7 cellular contexts compared by ENCODE assay signal in the genomic region with DNA sequence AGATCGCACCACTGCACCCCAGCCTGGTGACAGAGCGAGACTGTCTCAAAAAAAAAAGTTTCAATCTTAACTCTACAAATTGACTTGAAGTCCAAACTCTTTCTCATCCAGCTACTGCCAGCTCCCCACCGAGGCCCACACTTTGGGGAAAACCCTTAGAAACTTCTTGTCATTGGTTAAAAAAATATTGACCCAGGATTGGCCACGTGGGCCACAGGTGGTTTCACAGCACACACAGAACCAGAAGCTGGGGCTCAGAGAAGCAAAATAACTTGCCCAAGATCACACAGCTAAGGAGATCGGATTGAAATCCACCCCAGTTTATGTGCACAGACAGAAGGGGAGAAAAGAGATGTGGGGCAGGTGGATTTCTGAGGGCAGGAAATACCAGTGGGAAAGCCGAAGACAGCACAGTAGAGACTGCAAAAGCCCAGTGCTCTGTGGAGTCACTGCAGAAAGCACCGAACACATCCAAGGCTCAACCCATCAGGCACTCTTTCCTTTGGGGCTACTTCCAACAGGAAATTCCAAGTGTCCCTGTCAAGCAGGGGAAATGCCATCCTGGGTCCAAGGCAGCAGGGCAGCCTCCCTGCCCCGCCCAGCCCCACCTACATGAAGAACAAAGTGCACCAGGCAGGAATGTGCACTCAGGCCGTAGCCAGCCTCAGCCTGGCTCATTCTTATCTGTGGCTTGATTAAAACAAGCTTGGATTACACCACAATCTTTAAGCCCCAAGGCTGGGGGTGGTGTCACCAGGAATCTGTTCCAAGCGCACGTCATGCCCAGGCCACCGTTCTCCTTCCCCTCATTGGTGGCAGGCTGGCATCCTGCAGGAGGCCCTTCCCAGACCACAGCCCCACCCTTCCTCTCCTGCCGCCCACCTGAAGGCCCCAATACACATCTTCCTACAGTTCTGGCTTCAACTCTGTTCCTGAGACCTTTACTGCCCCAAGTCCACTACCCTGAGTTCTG.
DNase-seq lines count a peak whose midpoint lies in the region; ATAC-seq and TF ChIP-seq lines count a peak whose summit lies in the region.

No MANE protein-coding gene starts in this region.

- H3K36me3 Mint-ChIP-seq in activated CD8-positive, alpha-beta T cell treated with anti-CD3 and anti-CD28 coated beads, Interleukin-2, amount 10 ng/mL, durations not matched to agents 7 days and 5 days (ENCODE audit: low read depth) = peaks cover 14% of the 10 kb centered on the region
- no peaks in the 10 kb centered on the region for H3K36me3 Mint-ChIP-seq in nephron progenitor cell (ENCODE audit: low read depth)

- H3K36me3 ChIP-seq in right atrium auricular region (no peaks in the 10 kb centered on the region), thoracic aorta (no peaks in the 10 kb centered on the region)

- POLR2A ChIA-PET in HEK293T (lab: Yijun Ruan, JAX) = no interaction called here
- POLR2A ChIA-PET in activated CD8-positive, alpha-beta T cell treated with anti-CD3 and anti-CD28 coated beads, Interleukin-2, amount 10 ng/mL, durations not matched to agents 7 days and 5 days (lab: Charles Lee) = interaction anchor here (0.6 kb wide), 1 partner anchor 152 kb away, joined by 6 read pairs; no protein-coding TSS in a partner anchor

- no peak overlapping the region for H3K4me3 ChIP-seq in right atrium auricular region
- H3K4me3 ChIP-seq in thoracic aorta = no peak overlapping the region

- peak; percentile 42 for DNase-seq in HEK293T (ENCODE audit: extremely low spot score)
- DNase-seq in activated CD8-positive, alpha-beta T cell treated with anti-CD3 and anti-CD28 coated beads, Interleukin-2, amount 10 ng/mL, durations not matched to agents 7 days and 5 days = no peak
- peak; percentile 82 for DNase-seq in right atrium auricular region (ENCODE audit: low spot score)
- peak; percentile 67 for DNase-seq in thoracic aorta (ENCODE audit: low spot score)
- DNase-seq in hippocampal formation (lab: John Stamatoyannopoulos, UW) = no peak
- no peak for DNase-seq in NCI-H146 treated with DMSO at 0.1 percent for 48 hours (lab: John Stamatoyannopoulos, UW; ENCODE audit: unreplicated experiment)
- DNase-seq in nephron progenitor cell = no peak

- H3K27me3 ChIP-seq in right atrium auricular region = no peaks in the 10 kb centered on the region
- no peaks in the 10 kb centered on the region for H3K27me3 ChIP-seq in thoracic aorta (replicated peaks; ENCODE audit: insufficient read depth)

- H3K9me3 ChIP-seq in right atrium auricular region (no peaks in the 10 kb centered on the region), thoracic aorta (no peaks in the 10 kb centered on the region)

- H3K4me1 ChIP-seq in right atrium auricular region (peaks cover 0 to 96% of the 10 kb centered on the region in 2 donors), thoracic aorta (ENCODE audit: control insufficient read depth in 1 of 2, low read depth in 2 of 2) (peaks cover 51 to 73% of the 10 kb centered on the region in 2 donors)

- ATAC-seq in activated CD8-positive, alpha-beta T cell treated with anti-CD3 and anti-CD28 coated beads, Interleukin-2, amount 10 ng/mL, durations not matched to agents 7 days and 5 days = no peak
- ATAC-seq in thoracic aorta (ENCODE audit: insufficient number of reproducible peaks, low FRiP score, low read depth) = peak; percentile 42

- no peaks in the 10 kb centered on the region for H3K27me3 Mint-ChIP-seq in activated CD8-positive, alpha-beta T cell treated with anti-CD3 and anti-CD28 coated beads, Interleukin-2, amount 10 ng/mL, durations not matched to agents 7 days and 5 days (ENCODE audit: low read depth)
- peaks cover 10% of the 10 kb centered on the region for H3K27me3 Mint-ChIP-seq in nephron progenitor cell (ENCODE audit: low read depth, poor library complexity)

- no peaks in the 10 kb centered on the region for H3K9me3 Mint-ChIP-seq in activated CD8-positive, alpha-beta T cell treated with anti-CD3 and anti-CD28 coated beads, Interleukin-2, amount 10 ng/mL, durations not matched to agents 7 days and 5 days (ENCODE audit: insufficient read depth)
- H3K9me3 Mint-ChIP-seq in nephron progenitor cell = no peaks in the 10 kb centered on the region

- peaks cover 78% of the 10 kb centered on the region for H3K4me1 Mint-ChIP-seq in activated CD8-positive, alpha-beta T cell treated with anti-CD3 and anti-CD28 coated beads, Interleukin-2, amount 10 ng/mL, durations not matched to agents 7 days and 5 days (ENCODE audit: low read depth)
- H3K4me1 Mint-ChIP-seq in nephron progenitor cell = peaks cover 63% of the 10 kb centered on the region

- H3K27ac ChIP-seq in right atrium auricular region = peak overlapping the region; percentile 77 to 94
- peak overlapping the region; percentile 86 to 87 for H3K27ac ChIP-seq in thoracic aorta

- no peak for TF ChIP-seq CTCF in right atrium auricular region (IDR thresholded peaks at IDR 0.05)
- TF ChIP-seq CTCF in thoracic aorta (IDR thresholded peaks at IDR 0.05) = no peak
- TF ChIP-seq CTCF in nephron progenitor cell (IDR thresholded peaks at IDR 0.05) = no peak

- H3K4me3 Mint-ChIP-seq in activated CD8-positive, alpha-beta T cell treated with anti-CD3 and anti-CD28 coated beads, Interleukin-2, amount 10 ng/mL, durations not matched to agents 7 days and 5 days = no peak overlapping the region
- H3K4me3 Mint-ChIP-seq in nephron progenitor cell = no peak overlapping the region

- CTCF ChIA-PET in HEK293T (lab: Yijun Ruan, JAX) = interaction anchor here (0.9 kb wide), 1 partner anchor 9 kb away, joined by 8 read pairs; no protein-coding TSS in a partner anchor
- CTCF ChIA-PET in activated CD8-positive, alpha-beta T cell treated with anti-CD3 and anti-CD28 coated beads, Interleukin-2, amount 10 ng/mL, durations not matched to agents 7 days and 5 days (lab: Charles Lee) = interaction anchor here (1.9 to 2.1 kb wide), 3 partner anchors 9 to 89 kb away, joined by 4 to 11 read pairs (median 9); no protein-coding TSS in a partner anchor

- peak overlapping the region; percentile 78 for H3K27ac Mint-ChIP-seq in activated CD8-positive, alpha-beta T cell treated with anti-CD3 and anti-CD28 coated beads, Interleukin-2, amount 10 ng/mL, durations not matched to agents 7 days and 5 days
- H3K27ac Mint-ChIP-seq in nephron progenitor cell = no peak overlapping the region

TF ChIP-seq in HEK293T, 16 proteins besides CTCF, POLR2A, EP300 and RAD21:
- no peak for TF ChIP-seq LEF1 (IDR thresholded peaks at IDR 0.05; ENCODE audit: borderline replicate concordance)
- TF ChIP-seq, protein P1, sequence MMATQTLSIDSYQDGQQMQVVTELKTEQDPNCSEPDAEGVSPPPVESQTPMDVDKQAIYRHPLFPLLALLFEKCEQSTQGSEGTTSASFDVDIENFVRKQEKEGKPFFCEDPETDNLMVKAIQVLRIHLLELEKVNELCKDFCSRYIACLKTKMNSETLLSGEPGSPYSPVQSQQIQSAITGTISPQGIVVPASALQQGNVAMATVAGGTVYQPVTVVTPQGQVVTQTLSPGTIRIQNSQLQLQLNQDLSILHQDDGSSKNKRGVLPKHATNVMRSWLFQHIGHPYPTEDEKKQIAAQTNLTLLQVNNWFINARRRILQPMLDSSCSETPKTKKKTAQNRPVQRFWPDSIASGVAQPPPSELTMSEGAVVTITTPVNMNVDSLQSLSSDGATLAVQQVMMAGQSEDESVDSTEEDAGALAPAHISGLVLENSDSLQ (IDR thresholded peaks at IDR 0.05) = no peak
- TF ChIP-seq HDGF (IDR thresholded peaks at IDR 0.05; ENCODE audit: borderline replicate concordance) = no peak
- no peak for TF ChIP-seq ARNT (IDR thresholded peaks at IDR 0.05)
- no peak for TF ChIP-seq FOXA1 (IDR thresholded peaks at IDR 0.05)

Comparison
In these comparisons a context has a peak if more than half of its experiments do, and no peak if none do; other contexts are left out.
1. DNase-seq: peak in HEK293T (single experiment), right atrium auricular region (single experiment) and thoracic aorta (single experiment); none in activated CD8-positive, alpha-beta T cell treated with anti-CD3 and anti-CD28 coated beads, Interleukin-2, amount 10 ng/mL, durations not matched to agents 7 days and 5 days (single experiment), hippocampal formation (0 of 2), NCI-H146 treated with DMSO at 0.1 percent for 48 hours (single experiment) and nephron progenitor cell (single experiment).